Comparison of ENCODE assay signal across 8 cellular contexts in the genomic region with DNA sequence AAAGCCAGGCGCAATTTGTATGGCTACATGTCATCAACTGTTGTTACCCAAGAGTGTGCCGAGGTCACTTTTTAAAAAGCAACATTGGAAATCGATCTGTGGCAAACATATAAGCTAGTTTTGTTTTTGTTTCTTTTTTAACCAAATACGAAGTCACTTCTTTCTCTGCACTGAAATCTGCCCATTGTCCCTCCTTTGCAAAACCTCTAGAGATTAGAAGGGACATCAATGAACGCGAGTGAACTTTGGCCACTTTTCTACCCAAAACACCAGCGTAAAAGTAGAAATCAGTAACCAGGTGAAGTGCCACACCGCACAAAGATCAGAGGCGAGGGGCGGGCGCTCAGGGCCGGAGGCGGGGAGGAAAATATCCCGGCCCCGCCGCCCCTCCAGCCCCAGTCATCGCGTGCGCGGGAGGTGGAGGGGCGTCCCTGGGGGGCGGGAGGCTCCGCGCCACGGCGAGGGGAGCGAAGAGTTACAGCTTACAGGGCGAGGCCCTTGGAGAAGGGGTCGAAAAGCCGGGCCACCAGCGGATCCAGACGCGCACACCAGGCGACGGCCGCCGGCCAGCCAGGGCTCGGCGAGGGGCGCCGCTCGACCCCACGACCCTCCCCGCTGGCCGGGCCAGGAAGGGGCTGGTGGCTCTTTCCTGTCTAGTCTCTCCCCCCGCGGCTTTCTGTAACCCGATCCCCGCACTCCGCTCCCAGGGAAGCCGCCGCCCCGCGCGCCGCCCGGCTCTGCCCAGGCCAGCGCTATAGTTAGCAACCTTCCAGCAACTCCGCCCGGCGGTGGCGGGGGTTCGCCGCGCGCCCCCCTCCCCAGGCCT. TPM values are rescaled to one million over a fixed set of nuclear protein-coding genes. Genes with fewer than 3 reads are reported as not detected.
DNase-seq lines count a peak whose midpoint lies in the region; ATAC-seq and TF ChIP-seq lines count a peak whose summit lies in the region.

No MANE protein-coding gene starts in this region.

- peak overlapping the region; percentile 96 for H3K9ac ChIP-seq in trophoblast cell (ENCODE audit: low read length)

- H3K4me3 ChIP-seq in BE2C (ENCODE audit: low read depth, low read length) = peak overlapping the region; percentile 84
- H3K4me3 ChIP-seq in RWPE2 (ENCODE audit: severe bottlenecking) = peak overlapping the region; percentile 76
- peak overlapping the region; percentile 99 for H3K4me3 ChIP-seq in trophoblast cell (ENCODE audit: low read depth, low read length)

- no CpG with 5 or more reads among the region's 66 CpGs for WGBS in trophoblast cell (ENCODE audit: extremely low coverage, insufficient coverage, insufficient read length)

- H3K36me3 ChIP-seq in BE2C = 0 out of 2 replicates have a peak, but pooled peaks cover 3% of the 10 kb centered on the region
- H3K36me3 ChIP-seq in RWPE2 (ENCODE audit: low read depth) = no peaks in the 10 kb centered on the region
- H3K36me3 ChIP-seq in trophoblast cell (ENCODE audit: control insufficient read depth in 1 of 2, insufficient read depth in 2 of 2, low read length in 2 of 2) = peaks cover 0 to 3% of the 10 kb centered on the region in 2 experiments

- peak overlapping the region; percentile 99 for H4K91ac ChIP-seq in trophoblast cell (ENCODE audit: low read depth, low read length)

- H3K4me1 ChIP-seq in BE2C = no peaks in the 10 kb centered on the region
- peaks cover 26% of the 10 kb centered on the region for H3K4me1 ChIP-seq in RWPE2 (ENCODE audit: insufficient read depth, poor library complexity, severe bottlenecking)
- peaks cover 0 to 4% of the 10 kb centered on the region in 2 experiments for H3K4me1 ChIP-seq in trophoblast cell (ENCODE audit: control insufficient read depth in 1 of 2, insufficient read depth in 2 of 2, low read length in 2 of 2)

- peaks cover 25% of the 10 kb centered on the region for H3K79me1 ChIP-seq in trophoblast cell (ENCODE audit: low read length)

- peak overlapping the region; percentile 42 for H2AFZ ChIP-seq in trophoblast cell (ENCODE audit: insufficient read depth, low read length, poor library complexity)

- H2AK5ac ChIP-seq in trophoblast cell (ENCODE audit: low read length) = peak overlapping the region; percentile 6

- H3K9me3 ChIP-seq in BE2C (no peaks in the 10 kb centered on the region), RWPE2 (ENCODE audit: severe bottlenecking) (no peaks in the 10 kb centered on the region), trophoblast cell (ENCODE audit: insufficient read depth, low read depth, low read length) (no peaks in the 10 kb centered on the region)

- H3K27ac ChIP-seq in RWPE2 (ENCODE audit: poor library complexity, severe bottlenecking) (peak overlapping the region; percentile 91), trophoblast cell (ENCODE audit: low read depth, low read length) (peak overlapping the region; percentile 99)

- TF ChIP-seq CTCF in BE2C (IDR thresholded peaks at IDR 0.05; ENCODE audit: low read depth, low read length) (no peak), RWPE2 (IDR thresholded peaks at IDR 0.05; ENCODE audit: poor library complexity, severe bottlenecking) (no peak)

- H3K18ac ChIP-seq in trophoblast cell (ENCODE audit: low read length) = peak overlapping the region; percentile 100

- peak; percentile 64 for DNase-seq in BE2C
- peak; percentile 70 for DNase-seq in RWPE2 (ENCODE audit: low spot score)
- peak; percentile 72 for DNase-seq in activated naive CD4-positive, alpha-beta T cell treated with anti-CD3 and anti-CD28 coated beads, Interleukin-2, amount 50 U/mL, for 16 hours
- peak in 35 of 42 donors; percentile 8 to 62 (median 34) for DNase-seq in head of caudate nucleus
- peak; percentile 62 to 82 for DNase-seq in trophoblast cell
- DNase-seq in ureter (ENCODE audit: low spot score) = peak; percentile 75

- H3K4ac ChIP-seq in trophoblast cell (ENCODE audit: low read depth, low read length) = peak overlapping the region; percentile 100

- H4K8ac ChIP-seq in trophoblast cell (ENCODE audit: low read depth, low read length) = peak overlapping the region; percentile 97

- H2BK12ac ChIP-seq in trophoblast cell (ENCODE audit: low read length) = peak overlapping the region; percentile 21

- peak overlapping the region; percentile 99 for H2BK5ac ChIP-seq in trophoblast cell (ENCODE audit: low read depth, low read length, poor library complexity)

- H3K4me2 ChIP-seq in trophoblast cell (ENCODE audit: low read length) = peak overlapping the region; percentile 66

- H3K14ac ChIP-seq in trophoblast cell (ENCODE audit: low read length) = peak overlapping the region; percentile 100

- intact Hi-C loops in head of caudate nucleus (cut with DNase I) = no loop called here

- no peak overlapping the region for H3K23ac ChIP-seq in trophoblast cell (ENCODE audit: low read length)

- H3K27me3 ChIP-seq in BE2C = no peaks in the 10 kb centered on the region
- H3K27me3 ChIP-seq in RWPE2 (ENCODE audit: insufficient read depth, poor library complexity, severe bottlenecking) = no peaks in the 10 kb centered on the region
- H3K27me3 ChIP-seq in trophoblast cell (ENCODE audit: insufficient read depth, low read length) = no peaks in the 10 kb centered on the region

- H2BK120ac ChIP-seq in trophoblast cell (ENCODE audit: insufficient read depth, low read length, poor library complexity) = peak overlapping the region; percentile 99

- peak overlapping the region; percentile 71 for H4K12ac ChIP-seq in trophoblast cell (ENCODE audit: low read depth, low read length)

- ATAC-seq in HG02798 (IDR thresholded peaks at IDR 0.05; ENCODE audit: poor library complexity, unreplicated experiment) = peak; percentile 37
- ATAC-seq in RWPE2 (ENCODE audit: low read depth) = peak; percentile 81
- no peak for ATAC-seq in GM18870 (IDR thresholded peaks at IDR 0.05; ENCODE audit: unreplicated experiment)

- peaks cover 23% of the 10 kb centered on the region for H3K79me2 ChIP-seq in trophoblast cell (ENCODE audit: control insufficient read depth, insufficient read depth, low read length, poor library complexity)

RNA-seq across cellular contexts. Expression of gene RBMS1, which starts 1.0 kb away (rescaled TPM):
- polyA plus RNA-seq in BE2C (2012; ENCODE audit: insufficient read depth, insufficient read length, low read depth) = 23.4 TPM
- 232 and 237 TPM in 2 replicates for polyA plus RNA-seq in trophoblast cell (2013)
- 137 TPM for total RNA-seq in ureter
